ENCODE assay signal across 8 cellular contexts in genomic region chr3:42653560-42654330, GRCh38. TPM values are rescaled to one million over a fixed set of nuclear protein-coding genes. Genes with fewer than 3 reads are reported as not detected.
DNase-seq lines count a peak whose midpoint lies in the region; TF ChIP-seq lines count a peak whose summit lies in the region.

TSS of gene ZBTB47 (plus strand) at chr3:42653697. CDS start at chr3:42658356, 4,659 bp downstream.

- intact Hi-C loops in mammary epithelial cell (cut with micrococcal nuclease) (loop anchor here (1.0 to 10.0 kb wide), 2 partner anchors 91 to 171 kb away; no protein-coding TSS in a partner anchor), sigmoid colon (cut with DNase I) (loop anchor here (2.0 to 5.0 kb wide), 2 partner anchors 53 to 71 kb away; partner anchors contain the start of genes NKTR and SEC22C), OCI-LY7 (cut with micrococcal nuclease; ENCODE audit: unreplicated experiment) (loop anchor here (10.0 kb wide), 1 partner anchor 91 kb away; no protein-coding TSS in a partner anchor)

- DNase-seq in NCI-H748 (lab: John Stamatoyannopoulos, UW; ENCODE audit: unreplicated experiment) (peak; percentile 46), NCI-H748 treated with DMSO at 0.1 percent for 48 hours (lab: John Stamatoyannopoulos, UW) (no peak), NCI-H226 (peak; percentile 51), mammary epithelial cell (peak; percentile 16), iPS-NIHi11 (ENCODE audit: low spot score) (peak; percentile 50), sigmoid colon (peak; percentile 88), OCI-LY7 (ENCODE audit: low spot score) (no peak)
- DNase-seq in stimulated activated CD4-positive, alpha-beta T cell treated with anti-CD3 and anti-CD28 coated beads, Interleukin-12 subunit alpha, Interleukin-12 subunit beta, amount 100 ng/mL, for 4 hours = no peak

- H3K4me1 ChIP-seq in mammary epithelial cell (ENCODE audit: insufficient read depth, low read length) = peaks cover 42% of the 10 kb centered on the region
- peaks cover 0 to 80% (median 67%) of the 10 kb centered on the region in 4 donors for H3K4me1 ChIP-seq in sigmoid colon
- H3K4me1 ChIP-seq in OCI-LY7 (ENCODE audit: insufficient read depth, low read length, poor library complexity, severe bottlenecking) = peaks cover 5% of the 10 kb centered on the region

- H3K9me2 ChIP-seq in OCI-LY7 (ENCODE audit: insufficient read depth, low read length) = no peaks in the 10 kb centered on the region

- POLR2A ChIA-PET in OCI-LY7 (lab: Charles Lee) = no interaction called here

- TF ChIP-seq EP300 in sigmoid colon (IDR thresholded peaks at IDR 0.05) = no peak

- peak within 1 kb of the TSS; percentile 30 for H3K9ac ChIP-seq in mammary epithelial cell (ENCODE audit: insufficient read depth, low read length)

- H3K27me3 ChIP-seq in mammary epithelial cell (ENCODE audit: insufficient read depth, low read length) (no peaks in the 10 kb centered on the region), sigmoid colon (no peaks in the 10 kb centered on the region)

- H3K9me3 ChIP-seq in mammary epithelial cell (replicated peaks; ENCODE audit: insufficient read depth, low read length) (no peaks in the 10 kb centered on the region), sigmoid colon (no peaks in the 10 kb centered on the region), OCI-LY7 (ENCODE audit: low read length) (no peaks in the 10 kb centered on the region)

- dilution Hi-C loops in mammary epithelial cell (cut with HindIII; ENCODE audit: low sequenced_read_pairs) = loop anchor here (5.0 kb wide), 1 partner anchor 71 kb away; the partner anchor contains the start of gene SEC22C

- no peak within 1 kb of the TSS for H3K27ac ChIP-seq in mammary epithelial cell (ENCODE audit: insufficient read depth, low read depth, low read length)
- H3K27ac ChIP-seq in sigmoid colon = peak within 1 kb of the TSS; percentile 93 to 98 (median 96)
- no peak within 1 kb of the TSS for H3K27ac ChIP-seq in OCI-LY7 (ENCODE audit: low read depth, low read length, poor library complexity, severe bottlenecking)

- no peak for TF ChIP-seq POLR2A in sigmoid colon (IDR thresholded peaks at IDR 0.05)

- 3% methylated on average over 16 of the region's 31 CpGs for WGBS in mammary epithelial cell (ENCODE audit: low coverage, missing lambda C conversion rate)
- WGBS in sigmoid colon, 2 donors = 7 to 13% methylated on average over 31 of the region's 31 CpGs

- CTCF ChIA-PET in mammary epithelial cell (lab: Charles Lee; ENCODE audit: low non-redundant PET) (no interaction called here), OCI-LY7 (lab: Charles Lee; ENCODE audit: unreplicated experiment) (no interaction called here)

- H3K79me2 ChIP-seq in mammary epithelial cell (ENCODE audit: insufficient read depth, low read length) = peaks cover 8% of the 10 kb centered on the region
- H3K79me2 ChIP-seq in OCI-LY7 (ENCODE audit: insufficient read depth, low read depth, low read length) = no peaks in the 10 kb centered on the region

- peak within 1 kb of the TSS; percentile 48 to 75 (median 59) for H3K4me3 ChIP-seq in mammary epithelial cell (replicated peaks in 1 of 3; ENCODE audit: insufficient read depth in 1 of 3, low read depth in 2 of 3, low read length in 3 of 3)
- peak within 1 kb of the TSS; percentile 74 to 96 (median 93) for H3K4me3 ChIP-seq in sigmoid colon
- no peak within 1 kb of the TSS for H3K4me3 ChIP-seq in OCI-LY7 (ENCODE audit: low read depth, low read length, poor library complexity, severe bottlenecking)

- peak within 1 kb of the TSS; percentile 98 for H3K4me2 ChIP-seq in mammary epithelial cell (ENCODE audit: insufficient read depth, low read depth, low read length)
- H3K4me2 ChIP-seq in OCI-LY7 (ENCODE audit: low read length) = no peak within 1 kb of the TSS

- BruUV-seq in mammary epithelial cell (replicated peaks; lab: Mats Ljungman, UMichigan) (no TSS peak), OCI-LY7 (replicated peaks; lab: Mats Ljungman, UMichigan) (no TSS peak)

- peak within 1 kb of the TSS; percentile 93 for H2AFZ ChIP-seq in mammary epithelial cell (ENCODE audit: low read depth, low read length)
- no peak within 1 kb of the TSS for H2AFZ ChIP-seq in OCI-LY7 (ENCODE audit: low read length)

- in situ Hi-C loops in mammary epithelial cell (cut with MboI; ENCODE audit: low sequenced_read_pairs in 2 of 2) = no loop called here

- H3K36me3 ChIP-seq in mammary epithelial cell (ENCODE audit: insufficient read depth, low read length) (no peaks in the 10 kb centered on the region), sigmoid colon (peaks cover 0 to 22% (median 4%) of the 10 kb centered on the region in 4 donors), OCI-LY7 (ENCODE audit: insufficient read depth, low read length) (peaks cover 9% of the 10 kb centered on the region)

- TF ChIP-seq CTCF in mammary epithelial cell (conservative IDR thresholded peaks at IDR 0.05 in 1 of 2, IDR thresholded peaks at IDR 0.05 in 1 of 2; ENCODE audit: extremely low read depth in 1 of 2, insufficient read depth in 1 of 2, low read depth in 1 of 2, low read length in 2 of 2) = no peak
- TF ChIP-seq CTCF in sigmoid colon (IDR thresholded peaks at IDR 0.05) = peak in 1 of 4 experiments; percentile 10
- TF ChIP-seq CTCF in OCI-LY7 (conservative IDR thresholded peaks at IDR 0.05; ENCODE audit: low read length) = no peak

- H4K20me1 ChIP-seq in mammary epithelial cell (ENCODE audit: insufficient read depth, low read length) (no peaks in the 10 kb centered on the region), OCI-LY7 (ENCODE audit: insufficient read depth, low read length) (no peaks in the 10 kb centered on the region)

RNA-seq across cellular contexts. Expression of gene ZBTB47, which starts in this region (rescaled TPM):
- total RNA-seq in mammary epithelial cell (10 to 100 TPM in 1 of 2 donors, 1 to 10 TPM in 1; 8.2 to 21.8 TPM), sigmoid colon (10 to 100 TPM; 34.9 to 74.8 (median 56.9) TPM), OCI-LY7 (2022) (not detected in 2 replicates)
- polyA plus RNA-seq in mammary epithelial cell (7.0 TPM), sigmoid colon (10 to 100 TPM in 1 of 3 donors, 1 to 10 TPM in 2; 6.2 to 21.0 (median 9.5) TPM)
- 7.3 TPM for polyA minus RNA-seq in mammary epithelial cell
- total RNA-seq in OCI-LY7 (2014; rRNA removed; shearing (Covaris generic)) = 0.05 and 0.09 TPM in 2 replicates

Comparison
In these comparisons a context has a peak if more than half of its experiments do, and no peak if none do; other contexts are left out.
1. RNA of gene ZBTB47 (total RNA-seq): 34.9 to 74.8 TPM in sigmoid colon and 8.2 to 21.8 TPM in mammary epithelial cell; 0.05 to 0.09 TPM in OCI-LY7; every median in the first group is over 4 times any median in the second.
2. DNase-seq: peak in NCI-H748 (single experiment), NCI-H226 (single experiment), mammary epithelial cell (single experiment), iPS-NIHi11 (single experiment) and sigmoid colon (single experiment); none in NCI-H748 treated with DMSO at 0.1 percent for 48 hours (single experiment), OCI-LY7 (single experiment) and stimulated activated CD4-positive, alpha-beta T cell treated with anti-CD3 and anti-CD28 coated beads, Interleukin-12 subunit alpha, Interleukin-12 subunit beta, amount 100 ng/mL, for 4 hours (single experiment).
3. H3K27ac ChIP-seq: peak in sigmoid colon (4 of 4); none in mammary epithelial cell (single experiment) and OCI-LY7 (single experiment).